Comparison of ENCODE assay signal across 16 cellular contexts in genomic region chr12:47121146-47121545, GRCh38. TPM values are rescaled to one million over a fixed set of nuclear protein-coding genes. Genes with fewer than 3 reads are reported as not detected.
DNase-seq lines count a peak whose midpoint lies in the region; ATAC-seq, FAIRE-seq and TF ChIP-seq lines count a peak whose summit lies in the region.
"Had no signal": no experiment of that assay in that cellular context is flagged by ENCODE, and none has a peak within 500 bp of the region (broad histone marks: within the 10 kb centered on the region; RNA-seq: fewer than 3 reads in every experiment).

No MANE protein-coding gene starts in this region.

- peaks cover 21% of the 10 kb centered on the region for H3K36me3 Mint-ChIP-seq in activated naive CD4-positive, alpha-beta T cell treated with anti-CD3 and anti-CD28 coated beads, Interleukin-2, amount 50 U/mL, for 24 hours
- no peaks in the 10 kb centered on the region for H3K36me3 Mint-ChIP-seq in stimulated activated effector memory CD8-positive, alpha-beta T cell treated with anti-CD3 and anti-CD28 coated beads, Interleukin-12 subunit alpha, Interleukin-12 subunit beta, amount 100 ng/mL, for 72 hours

- H3K4me2 ChIP-seq in mammary epithelial cell (ENCODE audit: insufficient read depth, low read depth, low read length): peak overlapping the region; percentile 25

- no peak for DNase-seq in activated naive CD4-positive, alpha-beta T cell treated with Interleukin-2 at 50 U/mL for 16 hours
- DNase-seq in RCC 7860 (ENCODE audit: low spot score) (no peak), mammary epithelial cell (peak; percentile 74), ascending aorta (ENCODE audit: low spot score in 2 of 2) (no peak), esophagus squamous epithelium (lab: John Stamatoyannopoulos, UW) (no peak)
- DNase-seq in stimulated activated effector memory CD8-positive, alpha-beta T cell treated with anti-CD3 and anti-CD28 coated beads, Interleukin-12 subunit alpha, Interleukin-12 subunit beta, amount 100 ng/mL, for 72 hours (ENCODE audit: low spot score in 2 of 2): no peak
- no peak for DNase-seq in stimulated activated CD4-positive, alpha-beta T cell treated with anti-CD3 and anti-CD28 coated beads, Interleukin-4, amount 100 ng/mL, for 4 hours
- DNase-seq: activated CD4-positive, alpha-beta T cell treated with anti-CD3 and anti-CD28 coated beads for 1 hour; activated naive CD4-positive, alpha-beta T cell treated with anti-CD3 and anti-CD28 coated beads, Interleukin-2, amount 50 U/mL, for 16 hours; heart right ventricle; left cardiac atrium; NCI-H1417 treated with DMSO at 0.1 percent for 48 hours; posterior cingulate gyrus had no signal

- no TSS peak for BruUV-seq in mammary epithelial cell (replicated peaks; lab: Mats Ljungman, UMichigan)

- H3K4me3 ChIP-seq in mammary epithelial cell (replicated peaks in 1 of 3; ENCODE audit: insufficient read depth in 1 of 3, low read depth in 2 of 3, low read length in 3 of 3): peak overlapping the region in 1 of 3 experiments; percentile 3
- no peak overlapping the region for H3K4me3 ChIP-seq in ascending aorta
- H3K4me3 ChIP-seq in esophagus squamous epithelium: no peak overlapping the region
- H3K4me3 ChIP-seq: heart right ventricle, K562 had no signal

- in situ Hi-C loops in mammary epithelial cell (cut with MboI; ENCODE audit: low sequenced_read_pairs in 2 of 2): no loop called here

- WGBS in mammary epithelial cell (ENCODE audit: low coverage, missing lambda C conversion rate): 5% methylated on average over 5 of the region's 5 CpGs
- WGBS in esophagus squamous epithelium, 2 donors: 46 to 53% methylated on average over 5 of the region's 5 CpGs

- H3K4me1 ChIP-seq in mammary epithelial cell (ENCODE audit: insufficient read depth, low read length): peaks cover 16% of the 10 kb centered on the region
- H3K4me1 ChIP-seq in ascending aorta: peaks cover 0 to 2% of the 10 kb centered on the region in 2 donors
- no peaks in the 10 kb centered on the region for H3K4me1 ChIP-seq in esophagus squamous epithelium
- H3K4me1 ChIP-seq: heart right ventricle had no signal

- TF ChIP-seq POLR2A in esophagus squamous epithelium (IDR thresholded peaks at IDR 0.05): no peak

- no peak overlapping the region for H2AFZ ChIP-seq in mammary epithelial cell (ENCODE audit: low read depth, low read length)

- H3K9me3 ChIP-seq in mammary epithelial cell (replicated peaks; ENCODE audit: insufficient read depth, low read length): no peaks in the 10 kb centered on the region
- no peaks in the 10 kb centered on the region for H3K9me3 ChIP-seq in ascending aorta
- no peaks in the 10 kb centered on the region for H3K9me3 ChIP-seq in esophagus squamous epithelium

- H3K4me1 Mint-ChIP-seq in activated naive CD4-positive, alpha-beta T cell treated with anti-CD3 and anti-CD28 coated beads, Interleukin-2, amount 50 U/mL, for 24 hours: peaks cover 47% of the 10 kb centered on the region
- H3K4me1 Mint-ChIP-seq in stimulated activated effector memory CD8-positive, alpha-beta T cell treated with anti-CD3 and anti-CD28 coated beads, Interleukin-12 subunit alpha, Interleukin-12 subunit beta, amount 100 ng/mL, for 72 hours: peaks cover 19% of the 10 kb centered on the region

- intact Hi-C loops in mammary epithelial cell (cut with micrococcal nuclease): loop anchor here (2.0 kb wide), 2 partner anchors 32 to 40 kb away; no protein-coding TSS in a partner anchor
- intact Hi-C loops in ascending aorta (cut with DNase I): no loop called here
- intact Hi-C loops in esophagus squamous epithelium (cut with DNase I): no loop called here

- ATAC-seq in stimulated activated effector memory CD8-positive, alpha-beta T cell treated with anti-CD3 and anti-CD28 coated beads, Interleukin-12 subunit alpha, Interleukin-12 subunit beta, amount 100 ng/mL, for 72 hours: peak; percentile 98
- ATAC-seq: heart right ventricle, K562, left cardiac atrium had no signal

- H3K36me3 ChIP-seq in mammary epithelial cell (ENCODE audit: insufficient read depth, low read length) (peaks cover 2% of the 10 kb centered on the region), ascending aorta (no peaks in the 10 kb centered on the region), esophagus squamous epithelium (no peaks in the 10 kb centered on the region)
- H3K36me3 ChIP-seq: heart right ventricle had no signal

- no peaks in the 10 kb centered on the region for H3K27me3 ChIP-seq in mammary epithelial cell (ENCODE audit: insufficient read depth, low read length)
- H3K27me3 ChIP-seq in ascending aorta: no peaks in the 10 kb centered on the region
- H3K27me3 ChIP-seq in esophagus squamous epithelium: no peaks in the 10 kb centered on the region
- H3K27me3 ChIP-seq: heart right ventricle had no signal

- peak overlapping the region; percentile 94 for H3K27ac Mint-ChIP-seq in activated naive CD4-positive, alpha-beta T cell treated with anti-CD3 and anti-CD28 coated beads, Interleukin-2, amount 50 U/mL, for 24 hours
- peak overlapping the region; percentile 86 for H3K27ac Mint-ChIP-seq in stimulated activated effector memory CD8-positive, alpha-beta T cell treated with anti-CD3 and anti-CD28 coated beads, Interleukin-12 subunit alpha, Interleukin-12 subunit beta, amount 100 ng/mL, for 72 hours

- no peaks in the 10 kb centered on the region for H3K79me2 ChIP-seq in mammary epithelial cell (ENCODE audit: insufficient read depth, low read length)

- TF ChIP-seq CTCF in mammary epithelial cell (conservative IDR thresholded peaks at IDR 0.05 in 1 of 2, IDR thresholded peaks at IDR 0.05 in 1 of 2; ENCODE audit: extremely low read depth in 1 of 2, insufficient read depth in 1 of 2, low read depth in 1 of 2, low read length in 2 of 2) (no peak), ascending aorta (IDR thresholded peaks at IDR 0.05) (no peak), esophagus squamous epithelium (IDR thresholded peaks at IDR 0.05) (no peak)

- CTCF ChIA-PET in mammary epithelial cell (lab: Charles Lee; ENCODE audit: low non-redundant PET): no interaction called here

- H3K4me3 Mint-ChIP-seq in activated naive CD4-positive, alpha-beta T cell treated with anti-CD3 and anti-CD28 coated beads, Interleukin-2, amount 50 U/mL, for 24 hours: peak overlapping the region; percentile 1
- peak overlapping the region; percentile 14 for H3K4me3 Mint-ChIP-seq in stimulated activated effector memory CD8-positive, alpha-beta T cell treated with anti-CD3 and anti-CD28 coated beads, Interleukin-12 subunit alpha, Interleukin-12 subunit beta, amount 100 ng/mL, for 72 hours

- no peaks in the 10 kb centered on the region for H3K27me3 Mint-ChIP-seq in activated naive CD4-positive, alpha-beta T cell treated with anti-CD3 and anti-CD28 coated beads, Interleukin-2, amount 50 U/mL, for 24 hours

- dilution Hi-C loops in mammary epithelial cell (cut with HindIII; ENCODE audit: low sequenced_read_pairs): no loop called here

- FAIRE-seq in RCC 7860 (lab: Jason Lieb, UNC): peak; percentile 59
- FAIRE-seq: K562 had no signal

- H3K9ac ChIP-seq in mammary epithelial cell (ENCODE audit: insufficient read depth, low read length): no peak overlapping the region

- no peaks in the 10 kb centered on the region for H3K9me3 Mint-ChIP-seq in activated naive CD4-positive, alpha-beta T cell treated with anti-CD3 and anti-CD28 coated beads, Interleukin-2, amount 50 U/mL, for 24 hours
- no peaks in the 10 kb centered on the region for H3K9me3 Mint-ChIP-seq in stimulated activated effector memory CD8-positive, alpha-beta T cell treated with anti-CD3 and anti-CD28 coated beads, Interleukin-12 subunit alpha, Interleukin-12 subunit beta, amount 100 ng/mL, for 72 hours

- peak overlapping the region; percentile 41 for H3K27ac ChIP-seq in mammary epithelial cell (ENCODE audit: insufficient read depth, low read depth, low read length)
- H3K27ac ChIP-seq in ascending aorta: peak overlapping the region in 1 of 2 donors; percentile 65
- H3K27ac ChIP-seq in esophagus squamous epithelium: no peak overlapping the region
- H3K27ac ChIP-seq: epithelial cell of prostate, heart right ventricle had no signal

- no peaks in the 10 kb centered on the region for H4K20me1 ChIP-seq in mammary epithelial cell (ENCODE audit: insufficient read depth, low read length)

RNA-seq across cellular contexts. Expression of gene AMIGO2, which starts 41.4 kb away (rescaled TPM):
- 100 to 1,000 TPM in 1 of 2 donors, 10 to 100 TPM in 1; 96.1 to 241 TPM for total RNA-seq in mammary epithelial cell
- 48.8 TPM for polyA plus RNA-seq in mammary epithelial cell
- polyA minus RNA-seq in mammary epithelial cell: 39.9 TPM
- 22.7 TPM for total RNA-seq in ascending aorta
- total RNA-seq in esophagus squamous epithelium: 1 to 10 TPM; 1.6 to 4.8 (median 2.9) TPM

RNA-seq across cellular contexts. Expression of gene PCED1B, which starts 41.7 kb away (rescaled TPM):
- total RNA-seq in mammary epithelial cell: 10 to 100 TPM in 1 of 2 donors, 1 to 10 TPM in 1; 2.3 to 10.3 TPM
- polyA plus RNA-seq in mammary epithelial cell: 3.3 TPM
- 0.67 TPM for polyA minus RNA-seq in mammary epithelial cell
- total RNA-seq in ascending aorta: 1.5 TPM
- 1 to 10 TPM in 3 of 4 donors, not detected in 1; 1.2 to 2.5 (median 2.3) TPM for total RNA-seq in esophagus squamous epithelium
